ENCODE assay signal across 23 cellular contexts in the genomic region with DNA sequence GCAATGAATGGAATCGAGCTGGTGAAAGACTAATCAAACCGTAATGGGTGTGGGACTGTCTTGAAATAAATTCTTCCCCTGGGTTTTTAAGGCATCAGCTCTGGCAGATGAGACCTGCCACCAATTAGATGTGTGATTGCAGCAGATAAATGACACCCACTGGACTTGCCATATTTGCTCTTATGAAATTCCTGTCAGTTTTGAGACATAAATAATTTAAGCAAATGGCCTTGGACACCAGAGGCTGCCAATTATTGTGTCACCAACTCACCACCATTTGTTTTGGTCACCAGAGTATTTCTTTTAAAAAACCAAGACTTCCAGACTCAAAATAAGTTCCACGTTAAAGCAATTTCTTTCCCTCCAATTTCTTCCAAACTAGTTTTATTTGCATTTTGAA.
DNase-seq lines count a peak whose midpoint lies in the region; ATAC-seq and TF ChIP-seq lines count a peak whose summit lies in the region.
"Had no signal": no experiment of that assay in that cellular context is flagged by ENCODE, and none has a peak within 500 bp of the region (broad histone marks: within the 10 kb centered on the region; RNA-seq: fewer than 3 reads in every experiment).

No MANE protein-coding gene starts in this region.

- no peaks in the 10 kb centered on the region for H3K27me3 Mint-ChIP-seq in endodermal cell (ENCODE audit: insufficient read depth)

- H2AFZ ChIP-seq in IMR-90 (replicated peaks; ENCODE audit: low read length, poor library complexity) (no peak overlapping the region), neuron (ENCODE audit: low read depth, low read length) (peak overlapping the region; percentile 46)

- TF ChIP-seq CTCF in AG10803 (conservative IDR thresholded peaks at IDR 0.05; ENCODE audit: low read length): no peak
- TF ChIP-seq CTCF in IMR-90 (conservative IDR thresholded peaks at IDR 0.05; ENCODE audit: low read depth, low read length): no peak
- TF ChIP-seq CTCF in endodermal cell (conservative IDR thresholded peaks at IDR 0.05): no peak

- H2AK9ac ChIP-seq in IMR-90 (replicated peaks; ENCODE audit: low read depth, low read length, poor library complexity): no peak overlapping the region

- no peak overlapping the region for H3K4me2 ChIP-seq in IMR-90 (ENCODE audit: low read depth, low read length)
- H3K4me2 ChIP-seq: A549, PC-9 had no signal

- peaks cover 56% of the 10 kb centered on the region for H3K4me1 Mint-ChIP-seq in endodermal cell
- H3K4me1 Mint-ChIP-seq: CD4-positive, alpha-beta memory T cell had no signal

- no peak overlapping the region for H3K4me3 Mint-ChIP-seq in endodermal cell
- H3K4me3 Mint-ChIP-seq: CD4-positive, alpha-beta memory T cell had no signal

- no TSS peak for BruUV-seq in IMR-90 (replicated peaks; lab: Mats Ljungman, UMichigan)

- H3K14ac ChIP-seq in IMR-90 (replicated peaks; ENCODE audit: low read depth, low read length): no peak overlapping the region

- dilution Hi-C loops in IMR-90 (cut with HindIII; ENCODE audit: low sequenced_read_pairs, unreplicated experiment): no loop called here

- no peak overlapping the region for H3K27ac Mint-ChIP-seq in endodermal cell
- H3K27ac Mint-ChIP-seq: CD4-positive, alpha-beta memory T cell had no signal

- no peak overlapping the region for H4K5ac ChIP-seq in IMR-90 (ENCODE audit: low read depth, low read length)

- H3K9ac ChIP-seq in IMR-90 (ENCODE audit: low read depth, low read length) (no peak overlapping the region), endodermal cell (ENCODE audit: extremely low read depth, low read length, poor library complexity, severe bottlenecking) (no peak overlapping the region)

- no peaks in the 10 kb centered on the region for H3K9me1 ChIP-seq in IMR-90 (ENCODE audit: insufficient read depth, low read length)

- no peak overlapping the region for H2BK120ac ChIP-seq in IMR-90 (ENCODE audit: low read depth, low read length)

- H3K23ac ChIP-seq in IMR-90 (ENCODE audit: low read depth, low read length): no peak overlapping the region

- no peak overlapping the region for H4K91ac ChIP-seq in IMR-90 (ENCODE audit: insufficient read depth, low read depth, low read length)

- peak overlapping the region; percentile 29; the same call in 1 of the 2 replicates for H3K18ac ChIP-seq in IMR-90 (ENCODE audit: low read depth, low read length)

- intact Hi-C loops in IMR-90 (cut with micrococcal nuclease): loop anchor here (10.0 kb wide), 1 partner anchor 127 kb away; no protein-coding TSS in a partner anchor

- peak overlapping the region; percentile 38; the same call in 1 of the 2 replicates for H2BK20ac ChIP-seq in IMR-90 (ENCODE audit: low read depth, low read length)

- no peak overlapping the region for H2AK5ac ChIP-seq in IMR-90 (ENCODE audit: low read depth, low read length)

- H2BK5ac ChIP-seq in IMR-90 (ENCODE audit: low read depth, low read length, poor library complexity, severe bottlenecking): no peak overlapping the region

- H3K27ac ChIP-seq in IMR-90 (ENCODE audit: insufficient read depth, low read length) (no peak overlapping the region), endodermal cell (ENCODE audit: low read depth, low read length) (peak overlapping the region; percentile 74), SJCRH30 (no peak overlapping the region)
- H3K27ac ChIP-seq: A549, PC-9, SK-N-MC had no signal

- no peak for TF ChIP-seq RAD21 in IMR-90 (IDR thresholded peaks at IDR 0.05; ENCODE audit: low read length)

- TF ChIP-seq POLR2A in IMR-90 (IDR thresholded peaks at IDR 0.05; ENCODE audit: low read depth, low read length): no peak

- ATAC-seq in IMR-90 (ENCODE audit: low read depth): no peak
- ATAC-seq: A549 had no signal

- DNase-seq in AG10803 (ENCODE audit: low read depth) (peak; percentile 17), IMR-90 (no peak), endodermal cell (no peak), SHP77 treated with DMSO at 0.1 percent for 48 hours (lab: John Stamatoyannopoulos, UW) (no peak), SJCRH30 (no peak), activated T-cell treated with anti-CD3 and anti-CD28 coated beads for 4 hours (no peak)
- DNase-seq: C1 segment of cervical spinal cord; CD4-positive, alpha-beta memory T cell; COR-L47; GOT3; HFFc6; KBM-7; MG63; NCI-H1105 treated with DMSO at 0.1 percent for 48 hours; NCI-H2029; NCI-H510A; NCI-H748 treated with DMSO at 0.1 percent for 48 hours; PC-9; SHP77 had no signal

- no peak overlapping the region for H3K4ac ChIP-seq in IMR-90 (ENCODE audit: low read depth, low read length)

- no peaks in the 10 kb centered on the region for H3K27me3 ChIP-seq in IMR-90 (ENCODE audit: control insufficient read depth, insufficient read depth, low read length)
- H3K27me3 ChIP-seq in endodermal cell (ENCODE audit: control insufficient read depth, insufficient read depth, low read length, poor library complexity, severe bottlenecking): no peaks in the 10 kb centered on the region
- no peaks in the 10 kb centered on the region for H3K27me3 ChIP-seq in neuron (ENCODE audit: insufficient read depth, low read length)
- no peaks in the 10 kb centered on the region for H3K27me3 ChIP-seq in SJCRH30
- H3K27me3 ChIP-seq: MG63 had no signal

- H3K4me1 ChIP-seq in IMR-90 (ENCODE audit: control insufficient read depth, insufficient read depth, low read length) (peaks cover 11% of the 10 kb centered on the region), endodermal cell (ENCODE audit: control insufficient read depth, insufficient read depth, low read length) (peaks cover 14% of the 10 kb centered on the region), neuron (ENCODE audit: insufficient read depth, low read length) (peaks cover 17% of the 10 kb centered on the region), SJCRH30 (peaks cover 5% of the 10 kb centered on the region)
- H3K4me1 ChIP-seq: A549 had no signal

- peak overlapping the region; percentile 10; the same call in 1 of the 3 replicates for H2BK15ac ChIP-seq in IMR-90 (ENCODE audit: low read depth, low read length)

- no peaks in the 10 kb centered on the region for H3K79me1 ChIP-seq in IMR-90 (ENCODE audit: low read depth in 1 of 2, low read length in 2 of 2)

- no peaks in the 10 kb centered on the region for H3K9me3 Mint-ChIP-seq in endodermal cell
- H3K9me3 Mint-ChIP-seq: CD4-positive, alpha-beta memory T cell; HFFc6 had no signal

- H3K36me3 ChIP-seq in IMR-90 (ENCODE audit: control insufficient read depth, insufficient read depth, low read length): no peaks in the 10 kb centered on the region
- H3K36me3 ChIP-seq in endodermal cell (ENCODE audit: control insufficient read depth, insufficient read depth, low read length): peaks cover 11% of the 10 kb centered on the region
- H3K36me3 ChIP-seq in neuron (ENCODE audit: insufficient read depth, low read length): no peaks in the 10 kb centered on the region
- no peaks in the 10 kb centered on the region for H3K36me3 ChIP-seq in SJCRH30
- H3K36me3 ChIP-seq: HAP-1, MG63 had no signal

- no peak overlapping the region for H3K56ac ChIP-seq in IMR-90 (ENCODE audit: extremely low read depth, insufficient read depth, low read length)

- in situ Hi-C loops in IMR-90 (cut with MboI; ENCODE audit: low sequenced_read_pairs): no loop called here

- no peak overlapping the region for H4K8ac ChIP-seq in IMR-90 (ENCODE audit: low read depth in 2 of 2, low read length in 2 of 2)

- 100% methylated on average over 2 of the region's 3 CpGs; no CpG with 5 or more reads in 1 of the 2 experiments for WGBS in IMR-90 (ENCODE audit: extremely low coverage in 2 of 2, insufficient read length in 1 of 2), 2 experiments
- 93 to 100% methylated on average over 1 to 3 of the region's 3 CpGs for WGBS in endodermal cell (ENCODE audit: insufficient coverage in 1 of 2, insufficient read length in 1 of 2), 2 experiments

- H3K9me3 ChIP-seq in IMR-90 (ENCODE audit: control insufficient read depth, insufficient read depth, low read length) (no peaks in the 10 kb centered on the region), endodermal cell (ENCODE audit: control insufficient read depth, low read length) (no peaks in the 10 kb centered on the region), neuron (ENCODE audit: low read length) (no peaks in the 10 kb centered on the region), SJCRH30 (replicated peaks) (no peaks in the 10 kb centered on the region)
- H3K9me3 ChIP-seq: A549, HAP-1, MG63 had no signal

- CTCF ChIA-PET in IMR-90 (lab: Yijun Ruan, JAX): no interaction called here

- H4K20me1 ChIP-seq in IMR-90 (ENCODE audit: insufficient read depth, low read length): no peaks in the 10 kb centered on the region

- H3K36me3 Mint-ChIP-seq in endodermal cell (ENCODE audit: low read depth): no peaks in the 10 kb centered on the region
- H3K36me3 Mint-ChIP-seq: CD4-positive, alpha-beta memory T cell had no signal

- no peak overlapping the region for H3K4me3 ChIP-seq in AG10803 (ENCODE audit: low read length)
- H3K4me3 ChIP-seq in IMR-90 (ENCODE audit: insufficient read depth, low read depth, low read length): no peak overlapping the region
- no peak overlapping the region for H3K4me3 ChIP-seq in endodermal cell (ENCODE audit: low read length)
- no peak overlapping the region for H3K4me3 ChIP-seq in neuron (ENCODE audit: low read length)
- no peak overlapping the region for H3K4me3 ChIP-seq in SJCRH30
- H3K4me3 ChIP-seq: A549, HAP-1, MG63, PC-9, SK-N-MC had no signal

- POLR2A ChIA-PET in IMR-90 (lab: Charles Lee; ENCODE audit: unreplicated experiment): no interaction called here

TF ChIP-seq in IMR-90, 13 proteins besides CTCF, POLR2A, EP300 and RAD21 (continues in another document):
- TF ChIP-seq, protein P1, sequence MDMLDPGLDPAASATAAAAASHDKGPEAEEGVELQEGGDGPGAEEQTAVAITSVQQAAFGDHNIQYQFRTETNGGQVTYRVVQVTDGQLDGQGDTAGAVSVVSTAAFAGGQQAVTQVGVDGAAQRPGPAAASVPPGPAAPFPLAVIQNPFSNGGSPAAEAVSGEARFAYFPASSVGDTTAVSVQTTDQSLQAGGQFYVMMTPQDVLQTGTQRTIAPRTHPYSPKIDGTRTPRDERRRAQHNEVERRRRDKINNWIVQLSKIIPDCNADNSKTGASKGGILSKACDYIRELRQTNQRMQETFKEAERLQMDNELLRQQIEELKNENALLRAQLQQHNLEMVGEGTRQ (IDR thresholded peaks at IDR 0.05; ENCODE audit: low read depth, low read length): no peak
- TF ChIP-seq, protein P2, sequence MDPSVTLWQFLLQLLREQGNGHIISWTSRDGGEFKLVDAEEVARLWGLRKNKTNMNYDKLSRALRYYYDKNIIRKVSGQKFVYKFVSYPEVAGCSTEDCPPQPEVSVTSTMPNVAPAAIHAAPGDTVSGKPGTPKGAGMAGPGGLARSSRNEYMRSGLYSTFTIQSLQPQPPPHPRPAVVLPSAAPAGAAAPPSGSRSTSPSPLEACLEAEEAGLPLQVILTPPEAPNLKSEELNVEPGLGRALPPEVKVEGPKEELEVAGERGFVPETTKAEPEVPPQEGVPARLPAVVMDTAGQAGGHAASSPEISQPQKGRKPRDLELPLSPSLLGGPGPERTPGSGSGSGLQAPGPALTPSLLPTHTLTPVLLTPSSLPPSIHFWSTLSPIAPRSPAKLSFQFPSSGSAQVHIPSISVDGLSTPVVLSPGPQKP (IDR thresholded peaks at IDR 0.05; ENCODE audit: borderline replicate concordance, low read depth, low read length): no peak
- TF ChIP-seq RFX5 (IDR thresholded peaks at IDR 0.05; ENCODE audit: low read depth, low read length) (no peak), BHLHE40 (IDR thresholded peaks at IDR 0.05; ENCODE audit: low read depth, low read length) (no peak), MXI1 (IDR thresholded peaks at IDR 0.05; ENCODE audit: borderline replicate concordance, low read depth, low read length) (no peak)
